ENCODE assay signal across 16 cellular contexts in genomic region chr2:51812138-51812866, GRCh38.
DNase-seq lines count a peak whose midpoint lies in the region; ATAC-seq and TF ChIP-seq lines count a peak whose summit lies in the region.
"Had no signal": no experiment of that assay in that cellular context is flagged by ENCODE, and none has a peak within 500 bp of the region (broad histone marks: within the 10 kb centered on the region; RNA-seq: fewer than 3 reads in every experiment).

No MANE protein-coding gene starts in this region.

- H3K27ac ChIP-seq in HCT116 (ENCODE audit: low read depth, low read length) = no peak overlapping the region
- H3K27ac ChIP-seq in RWPE1 = no peak overlapping the region
- H3K27ac ChIP-seq in CD4-positive, alpha-beta T cell (ENCODE audit: low read depth, low read length) = no peak overlapping the region
- H3K27ac ChIP-seq: prostate gland had no signal

- peaks cover 0 to 23% of the 10 kb centered on the region in 2 experiments; a peak in 2 of 4 replicates for H3K4me1 ChIP-seq in HCT116 (ENCODE audit: control insufficient read depth in 1 of 2, insufficient read depth in 2 of 2, low read length in 2 of 2)
- H3K4me1 ChIP-seq: prostate gland had no signal

- POLR2A ChIA-PET in HCT116 (lab: Charles Lee) = no interaction called here
- POLR2A ChIA-PET in RWPE1 (lab: Yijun Ruan, JAX; ENCODE audit: low non-redundant PET) = no interaction called here
- POLR2A ChIA-PET in CD4-positive, alpha-beta T cell (lab: Charles Lee) = no interaction called here

- CTCF ChIA-PET in HCT116 (lab: Charles Lee) (no interaction called here), RWPE1 (lab: Yijun Ruan, JAX) (no interaction called here)
- CTCF ChIA-PET in CD4-positive, alpha-beta T cell (lab: Charles Lee) = no interaction called here

- H3K4me3 ChIP-seq in HCT116 (replicated peaks in 1 of 2; ENCODE audit: low read depth in 1 of 2, low read length in 2 of 2) (no peak overlapping the region), skeletal muscle cell (ENCODE audit: low read depth, low read length) (no peak overlapping the region)
- H3K4me3 ChIP-seq: prostate gland had no signal

- no peaks in the 10 kb centered on the region for H3K27me3 Mint-ChIP-seq in CD4-positive, alpha-beta T cell
- H3K27me3 Mint-ChIP-seq: activated CD4-positive, alpha-beta T cell treated with anti-CD3 and anti-CD28 coated beads for 36 hours; CD4-positive, alpha-beta memory T cell; naive thymus-derived CD8-positive, alpha-beta T cell had no signal

- H3K36me3 ChIP-seq in HCT116 (ENCODE audit: control insufficient read depth in 1 of 2, insufficient read depth in 2 of 2, low read length in 2 of 2) = no peaks in the 10 kb centered on the region
- H3K36me3 ChIP-seq: prostate gland had no signal

- peak overlapping the region; percentile 72 for H2AFZ ChIP-seq in HCT116 (ENCODE audit: low read depth, low read length, poor library complexity, severe bottlenecking)

- no peak for TF ChIP-seq RAD21 in HCT116 (IDR thresholded peaks at IDR 0.05; ENCODE audit: low read depth)

- H3K79me2 ChIP-seq in HCT116 (ENCODE audit: insufficient read depth, low read length) = no peaks in the 10 kb centered on the region

- TF ChIP-seq CTCF in HCT116 (IDR thresholded peaks at IDR 0.05 in 2 of 3, conservative IDR thresholded peaks at IDR 0.05 in 1 of 3; ENCODE audit: borderline replicate concordance in 1 of 3, insufficient read depth in 1 of 3, low read depth in 2 of 3, low read length in 2 of 3) (no peak), RWPE1 (conservative IDR thresholded peaks at IDR 0.05; ENCODE audit: low read depth) (no peak)
- TF ChIP-seq CTCF in CD4-positive, alpha-beta T cell (IDR thresholded peaks at IDR 0.05) = no peak

- DNase-seq in HCT116 (ENCODE audit: low read depth, low spot score) (peak; percentile 1), RWPE1 (ENCODE audit: low spot score) (peak; percentile 2), fibroblast of gingiva (ENCODE audit: low read depth) (peak; percentile 38), skeletal muscle cell (ENCODE audit: low read depth) (peak; percentile 27), cortex of kidney (lab: John Stamatoyannopoulos, UW) (no peak)
- DNase-seq in CD4-positive, alpha-beta T cell = no peak
- DNase-seq: activated CD4-positive, alpha-beta T cell treated with anti-CD3 and anti-CD28 coated beads for 36 hours; activated naive CD4-positive, alpha-beta T cell treated with anti-CD3 and anti-CD28 coated beads, Interleukin-2, amount 50 U/mL, for 16 hours; CD4-positive, alpha-beta memory T cell; cerebellar nuclear complex; MM.1S; naive thymus-derived CD8-positive, alpha-beta T cell; NCI-H2029; NCI-H82 had no signal

- no peaks in the 10 kb centered on the region for H3K9me3 ChIP-seq in HCT116 (ENCODE audit: control insufficient read depth in 1 of 2, insufficient read depth in 1 of 2, low read depth in 1 of 2, low read length in 2 of 2)
- no peaks in the 10 kb centered on the region for H3K9me3 ChIP-seq in CD4-positive, alpha-beta T cell (ENCODE audit: control insufficient read depth, low read length)
- H3K9me3 ChIP-seq: prostate gland had no signal

- RAD21 ChIA-PET in HCT116 (lab: Charles Lee; ENCODE audit: low non-redundant PET in 1 of 2, low total read pairs in 2 of 2, uncharacterized antibody in 2 of 2, unreplicated experiment in 2 of 2) = no interaction called here

- no peaks in the 10 kb centered on the region for H3K4me1 Mint-ChIP-seq in CD4-positive, alpha-beta T cell (ENCODE audit: low read depth)
- H3K4me1 Mint-ChIP-seq: activated CD4-positive, alpha-beta T cell treated with anti-CD3 and anti-CD28 coated beads for 36 hours; CD4-positive, alpha-beta memory T cell; naive thymus-derived CD8-positive, alpha-beta T cell had no signal

- intact Hi-C loops in HCT116 (cut with micrococcal nuclease) = no loop called here
- intact Hi-C loops in CD4-positive, alpha-beta T cell (cut with DNase I, micrococcal nuclease) = no loop called here

- peak overlapping the region; percentile 38 for H3K4me2 ChIP-seq in HCT116 (ENCODE audit: low read length)

- H3K27me3 ChIP-seq in HCT116 (ENCODE audit: insufficient read depth, low read length) = no peaks in the 10 kb centered on the region
- no peaks in the 10 kb centered on the region for H3K27me3 ChIP-seq in CD4-positive, alpha-beta T cell (ENCODE audit: control insufficient read depth, insufficient read depth, low read length)

- no peaks in the 10 kb centered on the region for H4K20me1 ChIP-seq in HCT116 (ENCODE audit: insufficient read depth)

- no peak for ATAC-seq in HCT116
- ATAC-seq in CD4-positive, alpha-beta T cell (ENCODE audit: poor library complexity) = no peak
- ATAC-seq in HG03025 (IDR thresholded peaks at IDR 0.05; ENCODE audit: low FRiP score, unreplicated experiment) = no peak
- ATAC-seq: activated CD4-positive, alpha-beta T cell treated with anti-CD3 and anti-CD28 coated beads for 36 hours; naive thymus-derived CD8-positive, alpha-beta T cell had no signal

- no peak overlapping the region for H3K27ac Mint-ChIP-seq in CD4-positive, alpha-beta T cell
- H3K27ac Mint-ChIP-seq: activated CD4-positive, alpha-beta T cell treated with anti-CD3 and anti-CD28 coated beads for 36 hours; CD4-positive, alpha-beta memory T cell; naive thymus-derived CD8-positive, alpha-beta T cell had no signal

- no peak for TF ChIP-seq POLR2A in HCT116 (IDR thresholded peaks at IDR 0.05; ENCODE audit: borderline replicate concordance, extremely low read depth, insufficient read depth, insufficient read length)

- no peak overlapping the region for H3K4me3 Mint-ChIP-seq in CD4-positive, alpha-beta T cell
- H3K4me3 Mint-ChIP-seq: activated CD4-positive, alpha-beta T cell treated with anti-CD3 and anti-CD28 coated beads for 36 hours; CD4-positive, alpha-beta memory T cell; naive thymus-derived CD8-positive, alpha-beta T cell had no signal

- H3K36me3 Mint-ChIP-seq in CD4-positive, alpha-beta T cell (ENCODE audit: low read depth) = no peaks in the 10 kb centered on the region
- H3K36me3 Mint-ChIP-seq: CD4-positive, alpha-beta memory T cell; naive thymus-derived CD8-positive, alpha-beta T cell had no signal

- peaks cover 3% of the 10 kb centered on the region for H3K9me3 Mint-ChIP-seq in CD4-positive, alpha-beta T cell

- no TSS peak for BruUV-seq in HCT116 (replicated peaks; lab: Mats Ljungman, UMichigan)

- H3K9ac ChIP-seq in HCT116 (ENCODE audit: low read length) = no peak overlapping the region

- H3K9me2 ChIP-seq in HCT116 (ENCODE audit: insufficient read depth) = no peaks in the 10 kb centered on the region

TF ChIP-seq in HCT116, 20 proteins besides CTCF, POLR2A, EP300 and RAD21:
- no peak for TF ChIP-seq EZH2phosphoT487 (IDR thresholded peaks at IDR 0.05; ENCODE audit: borderline replicate concordance)
- TF ChIP-seq JUND (IDR thresholded peaks at IDR 0.05) = peak; percentile 21; the same call in 1 of the 2 replicates
- TF ChIP-seq FOSL1 (IDR thresholded peaks at IDR 0.05; ENCODE audit: low read depth) = peak; percentile 47; the same call in 1 of the 2 replicates
- 0 out of 2 replicates have a peak, but pooled peaks have one; percentile 20 for TF ChIP-seq MAX (IDR thresholded peaks at IDR 0.05)

Comparison
In these comparisons a context has a peak if more than half of its experiments do, and no peak if none do; other contexts are left out.
1. DNase-seq: peak in HCT116 (single experiment), RWPE1 (single experiment), fibroblast of gingiva (single experiment) and skeletal muscle cell (single experiment); none in cortex of kidney (single experiment) and CD4-positive, alpha-beta T cell (0 of 10).